ENCODE assay signal across 8 cellular contexts in the genomic region with DNA sequence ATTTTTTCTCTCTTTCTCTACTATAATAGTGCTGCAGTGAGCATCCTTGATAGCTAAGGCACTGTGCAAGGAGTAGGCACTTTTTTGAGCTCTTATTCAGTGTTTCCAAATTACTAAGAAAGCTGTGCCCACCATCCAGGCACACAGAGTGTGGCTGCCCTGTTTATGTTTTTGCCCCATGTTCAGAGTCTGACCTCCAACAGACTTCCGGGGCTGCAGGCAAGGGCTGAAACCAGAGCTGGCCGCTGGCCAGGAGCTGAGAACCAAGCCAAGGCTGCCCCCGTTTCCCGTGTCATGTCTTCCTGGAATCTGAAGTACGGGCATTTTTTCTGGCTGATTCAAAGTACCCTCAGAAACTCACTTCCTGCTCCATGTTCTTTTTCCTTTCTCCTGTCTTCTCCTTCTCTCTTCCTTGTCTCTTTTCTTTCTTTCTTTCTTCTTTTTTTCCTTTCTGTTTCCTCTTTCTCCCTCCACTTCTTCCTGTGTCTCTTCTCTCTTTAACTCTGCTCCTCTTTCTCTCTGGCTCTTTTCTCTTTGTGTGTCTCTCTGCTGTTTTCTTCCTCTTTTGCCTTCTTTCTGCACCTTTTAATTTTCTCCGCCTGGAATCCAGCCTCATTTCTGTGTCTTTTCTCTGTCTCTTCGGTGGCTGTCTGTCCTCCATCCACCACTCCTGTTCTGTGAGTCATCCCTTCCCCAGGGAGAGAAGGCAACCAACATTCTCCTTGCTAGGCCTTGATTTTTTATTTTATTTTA. TPM values are rescaled to one million over a fixed set of nuclear protein-coding genes. Genes with fewer than 3 reads are reported as not detected.
DNase-seq lines count a peak whose midpoint lies in the region; ATAC-seq and TF ChIP-seq lines count a peak whose summit lies in the region.

No MANE protein-coding gene starts in this region.

- H2AFZ ChIP-seq in mesenchymal stem cell (ENCODE audit: low read depth, low read length): peak overlapping the region; percentile 24

- H3K27me3 ChIP-seq in BE2C: no peaks in the 10 kb centered on the region
- H3K27me3 ChIP-seq in colonic mucosa: no peaks in the 10 kb centered on the region
- H3K27me3 ChIP-seq in mesenchymal stem cell (ENCODE audit: control insufficient read depth in 1 of 2, insufficient read depth in 1 of 2, low read length in 2 of 2): no peaks in the 10 kb centered on the region

- H3K4me3 ChIP-seq in BE2C (ENCODE audit: low read depth, low read length) (peak overlapping the region; percentile 18; the same call in 1 of the 2 replicates), colonic mucosa (no peak overlapping the region), mesenchymal stem cell (ENCODE audit: insufficient read depth in 1 of 2, low read depth in 1 of 2, low read length in 2 of 2) (peak overlapping the region in 1 of 2 experiments; percentile 71)

- 5% methylated on average over 7 of the region's 7 CpGs for WGBS in mesenchymal stem cell

- TF ChIP-seq POLR2A in GM18505 (IDR thresholded peaks at IDR 0.05; ENCODE audit: borderline replicate concordance, extremely low read depth, insufficient read depth, insufficient read length): peak; percentile 49

- H3K27ac ChIP-seq in colonic mucosa (peak overlapping the region; percentile 68), mesenchymal stem cell (ENCODE audit: low read length, poor library complexity, severe bottlenecking) (peak overlapping the region; percentile 95)

- no peaks in the 10 kb centered on the region for H3K79me1 ChIP-seq in mesenchymal stem cell (replicated peaks; ENCODE audit: low read length, poor library complexity, severe bottlenecking)

- H3K4me2 ChIP-seq in mesenchymal stem cell (ENCODE audit: low read length, poor library complexity, severe bottlenecking): no peak overlapping the region

- peak; percentile 70 for ATAC-seq in GM18505 (IDR thresholded peaks at IDR 0.05; ENCODE audit: unreplicated experiment)

- H3K14ac ChIP-seq in mesenchymal stem cell (ENCODE audit: low read length in 2 of 2): no peak overlapping the region

- H3K4me1 ChIP-seq in BE2C: peaks cover 32% of the 10 kb centered on the region
- H3K4me1 ChIP-seq in colonic mucosa: peaks cover 15% of the 10 kb centered on the region
- peaks cover 14% of the 10 kb centered on the region for H3K4me1 ChIP-seq in mesenchymal stem cell (ENCODE audit: control insufficient read depth, insufficient read depth, low read depth, low read length)

- H2BK12ac ChIP-seq in mesenchymal stem cell (ENCODE audit: low read length in 2 of 2): no peak overlapping the region

- peak overlapping the region; percentile 56 for H2BK120ac ChIP-seq in mesenchymal stem cell (ENCODE audit: low read depth, low read length)

- H3K4ac ChIP-seq in mesenchymal stem cell (ENCODE audit: low read depth in 1 of 2, low read length in 2 of 2): peak overlapping the region; percentile 62 to 68

- no peak for TF ChIP-seq CTCF in BE2C (IDR thresholded peaks at IDR 0.05; ENCODE audit: low read depth, low read length)
- TF ChIP-seq CTCF in colonic mucosa (IDR thresholded peaks at IDR 0.05): no peak

- no peak overlapping the region for H2AK5ac ChIP-seq in mesenchymal stem cell (ENCODE audit: low read length, severe bottlenecking)

- H4K8ac ChIP-seq in mesenchymal stem cell (ENCODE audit: low read length): peak overlapping the region; percentile 68

- H3K9me3 ChIP-seq in BE2C: peaks cover 4% of the 10 kb centered on the region
- no peaks in the 10 kb centered on the region for H3K9me3 ChIP-seq in colonic mucosa
- no peaks in the 10 kb centered on the region for H3K9me3 ChIP-seq in mesenchymal stem cell (ENCODE audit: control insufficient read depth, low read length)

- no peaks in the 10 kb centered on the region for H3K36me3 ChIP-seq in BE2C
- H3K36me3 ChIP-seq in colonic mucosa: no peaks in the 10 kb centered on the region
- no peaks in the 10 kb centered on the region for H3K36me3 ChIP-seq in mesenchymal stem cell (ENCODE audit: control insufficient read depth in 1 of 2, insufficient read depth in 2 of 2, low read depth in 1 of 2, low read length in 2 of 2)

- intact Hi-C loops in colonic mucosa (cut with DNase I): no loop called here

- no peak overlapping the region for H2BK5ac ChIP-seq in mesenchymal stem cell (ENCODE audit: low read depth, low read length, poor library complexity, severe bottlenecking)

- H3K18ac ChIP-seq in mesenchymal stem cell (ENCODE audit: low read depth in 1 of 2, low read length in 2 of 2): peak overlapping the region in 1 of 2 experiments; percentile 65

- H3K9ac ChIP-seq in colonic mucosa (ENCODE audit: low read depth in 2 of 2, low read length in 2 of 2) (peak overlapping the region in 1 of 2 donors; percentile 65), mesenchymal stem cell (ENCODE audit: low read length) (peak overlapping the region; percentile 94)

- H3K23ac ChIP-seq in mesenchymal stem cell (ENCODE audit: low read length in 2 of 2): no peak overlapping the region

- DNase-seq in BE2C: peak; percentile 91
- peak; percentile 52 for DNase-seq in HPDE6-E6E7 (ENCODE audit: extremely low spot score)
- DNase-seq in SHP77 treated with DMSO at 0.1 percent for 48 hours (lab: John Stamatoyannopoulos, UW): peak; percentile 82
- peak; percentile 83 for DNase-seq in colonic mucosa
- DNase-seq in mesenchymal stem cell: peak; percentile 84
- DNase-seq in stromal cell of bone marrow (ENCODE audit: low read depth): peak; percentile 76
- no peak for DNase-seq in GDM1 (lab: John Stamatoyannopoulos, UW)

- H4K91ac ChIP-seq in mesenchymal stem cell (ENCODE audit: low read length): peak overlapping the region; percentile 13

- H2BK15ac ChIP-seq in mesenchymal stem cell (ENCODE audit: low read depth, poor library complexity, severe bottlenecking): no peak overlapping the region

RNA-seq across cellular contexts. Expression of a gene that starts 17.0 kb away (rescaled TPM):
- polyA plus RNA-seq in BE2C (2012; ENCODE audit: insufficient read depth, insufficient read length, low read depth): 1.8 TPM
- 10 to 100 TPM; 19.5 to 19.7 TPM for total RNA-seq in colonic mucosa
- polyA plus RNA-seq in mesenchymal stem cell (2013, experiment 1 of 2): 2.1 TPM
- 2.0 TPM for polyA plus RNA-seq in mesenchymal stem cell (2013, experiment 2 of 2)

RNA-seq across cellular contexts. Expression of a gene that starts 23.6 kb away (rescaled TPM):
- not detected for polyA plus RNA-seq in BE2C (2012; ENCODE audit: insufficient read depth, insufficient read length, low read depth)
- under 1 TPM in 1 of 2 donors, not detected in 1; 0.61 TPM for total RNA-seq in colonic mucosa
- polyA plus RNA-seq in mesenchymal stem cell (2013, experiment 1 of 2): not detected
- polyA plus RNA-seq in mesenchymal stem cell (2013, experiment 2 of 2): not detected

RNA-seq across cellular contexts. Expression of a gene that starts 39.6 kb away (rescaled TPM):
- 402 TPM for polyA plus RNA-seq in BE2C (2012; ENCODE audit: insufficient read depth, insufficient read length, low read depth)
- 100 to 1,000 TPM; 226 to 288 TPM for total RNA-seq in colonic mucosa
- polyA plus RNA-seq in mesenchymal stem cell (2013, experiment 1 of 2): 291 TPM
- 297 TPM for polyA plus RNA-seq in mesenchymal stem cell (2013, experiment 2 of 2)

RNA-seq across cellular contexts. Expression of a gene that starts 45.6 kb away (rescaled TPM):
- 56.4 TPM for polyA plus RNA-seq in BE2C (2012; ENCODE audit: insufficient read depth, insufficient read length, low read depth)
- total RNA-seq in colonic mucosa: 10 to 100 TPM; 21.5 to 28.0 TPM
- polyA plus RNA-seq in mesenchymal stem cell (2013, experiment 1 of 2): 15.8 TPM
- 15.7 TPM for polyA plus RNA-seq in mesenchymal stem cell (2013, experiment 2 of 2)
